1 cellular context compared by ENCODE assay signal in the genomic region with DNA sequence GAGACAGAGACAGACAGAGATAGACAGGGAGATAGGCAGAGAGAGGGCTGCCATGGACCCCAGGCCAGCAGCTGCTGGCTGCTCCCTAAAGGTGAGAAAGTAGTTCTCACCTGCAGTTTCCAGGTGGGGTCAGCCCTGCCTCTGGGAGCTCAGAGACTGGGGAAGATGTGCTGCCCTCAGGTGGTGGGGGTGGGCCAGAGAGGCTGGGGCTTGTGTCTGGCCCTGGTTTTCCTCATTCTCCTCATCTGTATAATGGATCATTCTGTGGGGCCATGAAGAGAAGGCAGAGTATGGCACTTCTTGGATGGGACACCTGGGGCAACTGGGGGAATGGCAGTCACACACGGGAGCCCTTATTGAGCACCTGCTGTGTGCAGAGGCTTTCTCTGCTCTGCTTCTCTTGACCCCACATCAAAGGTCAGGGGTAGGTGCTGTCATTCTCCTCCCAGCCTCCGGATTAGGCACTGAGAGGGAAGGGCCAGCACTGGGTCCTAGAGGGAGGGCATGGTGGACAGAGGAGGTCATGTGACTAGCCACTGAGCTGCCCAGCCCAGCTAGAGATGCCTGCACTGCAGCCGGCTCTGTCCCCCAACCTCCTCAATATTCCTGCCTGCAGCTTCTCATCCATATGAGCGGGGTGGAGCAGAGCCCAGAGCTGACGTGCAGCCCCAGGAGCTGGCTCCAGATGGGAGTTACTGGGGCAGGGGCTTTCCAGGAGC.
A peak's percentile ranks its signal among the peaks of the same experiment; 100 is the strongest.
TF ChIP-seq lines count a peak whose summit lies in the region.

No MANE protein-coding gene starts in this region.

TF ChIP-seq in H1, 55 proteins besides CTCF, POLR2A, EP300 and RAD21:
- TF ChIP-seq KDM1A (IDR thresholded peaks at IDR 0.05; ENCODE audit: borderline replicate concordance, low read length) (peak; percentile 90; the same call in 1 of the 2 replicates), KDM5A (IDR thresholded peaks at IDR 0.05; ENCODE audit: low read length) (no peak), HDAC2 (IDR thresholded peaks at IDR 0.05; ENCODE audit: borderline replicate concordance in 1 of 2, low read depth in 2 of 2, low read length in 2 of 2) (peak in 1 of 2 experiments; percentile 37; a peak in 1 of 4 replicates), CBX8 (IDR thresholded peaks at IDR 0.05; ENCODE audit: borderline replicate concordance, low read depth, low read length) (no peak)
